1 cellular context compared by ENCODE assay signal in the genomic region with DNA sequence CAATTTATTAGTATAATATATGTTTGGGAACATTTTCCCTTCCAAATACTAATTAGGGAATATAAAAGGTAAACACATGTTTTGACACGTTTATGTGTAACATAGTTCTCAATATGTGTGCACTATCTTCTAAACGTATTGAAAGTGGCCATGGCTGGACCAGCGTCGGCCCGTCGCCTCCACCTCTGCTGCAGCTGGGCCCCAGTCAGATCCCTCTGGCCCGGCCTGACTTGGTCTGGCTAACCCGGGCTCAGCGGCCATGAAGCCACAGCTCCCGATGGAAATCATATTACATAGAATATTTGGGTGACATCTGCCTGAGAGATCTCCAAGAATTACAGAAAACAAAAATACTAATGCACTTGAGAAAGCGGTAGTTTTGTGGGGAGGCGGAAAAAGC.
TF ChIP-seq lines count a peak whose summit lies in the region.

No MANE protein-coding gene starts in this region.

TF ChIP-seq in endothelial cell of umbilical vein, 7 proteins besides CTCF, POLR2A, EP300 and RAD21 (continued from another document):
- TF ChIP-seq JUN (IDR thresholded peaks at IDR 0.05; ENCODE audit: borderline replicate concordance, insufficient read depth, insufficient read length, low read depth) = no peak
